Comparison of ENCODE assay signal across 16 cellular contexts in genomic region chr1:22104074-22104473, GRCh38. TPM values are rescaled to one million over a fixed set of nuclear protein-coding genes. Genes with fewer than 3 reads are reported as not detected.
A peak's percentile ranks its signal among the peaks of the same experiment; 100 is the strongest.
DNase-seq lines count a peak whose midpoint lies in the region; ATAC-seq and TF ChIP-seq lines count a peak whose summit lies in the region.
"Had no signal": no experiment of that assay in that cellular context is flagged by ENCODE, and none has a peak within 500 bp of the region (broad histone marks: within the 10 kb centered on the region; RNA-seq: fewer than 3 reads in every experiment).

No MANE protein-coding gene starts in this region.

- H3K9me3 ChIP-seq in effector memory CD4-positive, alpha-beta T cell (ENCODE audit: control insufficient read depth, low read length) = no peaks in the 10 kb centered on the region
- H3K9me3 ChIP-seq: left lung, prostate gland, uterus had no signal

- CTCF ChIA-PET in activated naive CD4-positive, alpha-beta T cell treated with anti-CD3 and anti-CD28 coated beads, Interleukin-2, amount 10 ng/mL, durations not matched to agents 7 days and 5 days (lab: Charles Lee) = interaction anchor here (0.9 to 2.2 kb wide), 2 partner anchors 11 to 170 kb away, joined by 3 to 15 read pairs; no protein-coding TSS in a partner anchor
- CTCF ChIA-PET in WTC11 (lab: Charles Lee) = no interaction called here

- H3K4me3 Mint-ChIP-seq in activated naive CD4-positive, alpha-beta T cell treated with anti-CD3 and anti-CD28 coated beads, Interleukin-2, amount 10 ng/mL, durations not matched to agents 7 days and 5 days = peak overlapping the region; percentile 49
- H3K4me3 Mint-ChIP-seq in WTC11 = no peak overlapping the region
- peak overlapping the region; percentile 15 for H3K4me3 Mint-ChIP-seq in stimulated activated naive CD8-positive, alpha-beta T cell treated with anti-CD3 and anti-CD28 coated beads, Interleukin-15, Interleukin-2, amounts not matched to agents 100 ng/mL and 50 ng/mL, for 24 hours

- H3K4me1 Mint-ChIP-seq in activated naive CD4-positive, alpha-beta T cell treated with anti-CD3 and anti-CD28 coated beads, Interleukin-2, amount 10 ng/mL, durations not matched to agents 7 days and 5 days = peaks cover 73% of the 10 kb centered on the region
- peaks cover 11% of the 10 kb centered on the region; the same call in 1 of the 2 replicates for H3K4me1 Mint-ChIP-seq in WTC11
- peaks cover 68% of the 10 kb centered on the region for H3K4me1 Mint-ChIP-seq in stimulated activated naive CD8-positive, alpha-beta T cell treated with anti-CD3 and anti-CD28 coated beads, Interleukin-15, Interleukin-2, amounts not matched to agents 100 ng/mL and 50 ng/mL, for 24 hours (ENCODE audit: low read depth)

- H3K4me3 ChIP-seq in effector memory CD4-positive, alpha-beta T cell (ENCODE audit: insufficient read depth, low read depth, low read length, poor library complexity, severe bottlenecking) = peak overlapping the region; percentile 6
- H3K4me3 ChIP-seq: left lung, prostate gland, uterus had no signal

- ATAC-seq in WTC11 (no peak), HG02571 (IDR thresholded peaks at IDR 0.05; ENCODE audit: unreplicated experiment) (no peak)
- ATAC-seq: left lung, Panc1 had no signal

- no peak for DNase-seq in activated naive CD4-positive, alpha-beta T cell treated with anti-CD3 and anti-CD28 coated beads, Interleukin-2, amount 10 ng/mL, durations not matched to agents 7 days and 5 days
- no peak for DNase-seq in activated naive CD4-positive, alpha-beta T cell treated with Interleukin-2 at 50 U/mL for 16 hours
- DNase-seq in WTC11 (ENCODE audit: low spot score) = no peak
- no peak for DNase-seq in effector memory CD4-positive, alpha-beta T cell
- no peak for DNase-seq in DMS114 treated with DMSO at 0.1 percent for 48 hours (lab: John Stamatoyannopoulos, UW; ENCODE audit: unreplicated experiment)
- no peak for DNase-seq in GDM1 (lab: John Stamatoyannopoulos, UW)
- DNase-seq: caudate nucleus, DMS153, left lung, NCI-H1092 treated with DMSO at 0.1 percent for 48 hours, NCI-H69, uterus had no signal

- peaks cover 4% of the 10 kb centered on the region for H3K36me3 ChIP-seq in effector memory CD4-positive, alpha-beta T cell (ENCODE audit: control insufficient read depth, insufficient read depth, low read length)
- H3K36me3 ChIP-seq: prostate gland, uterus had no signal

- H3K9me3 Mint-ChIP-seq in activated naive CD4-positive, alpha-beta T cell treated with anti-CD3 and anti-CD28 coated beads, Interleukin-2, amount 10 ng/mL, durations not matched to agents 7 days and 5 days = no peaks in the 10 kb centered on the region
- H3K9me3 Mint-ChIP-seq in WTC11 = no peaks in the 10 kb centered on the region
- no peaks in the 10 kb centered on the region for H3K9me3 Mint-ChIP-seq in stimulated activated naive CD8-positive, alpha-beta T cell treated with anti-CD3 and anti-CD28 coated beads, Interleukin-15, Interleukin-2, amounts not matched to agents 100 ng/mL and 50 ng/mL, for 24 hours

- peaks cover 74% of the 10 kb centered on the region for H3K36me3 Mint-ChIP-seq in activated naive CD4-positive, alpha-beta T cell treated with anti-CD3 and anti-CD28 coated beads, Interleukin-2, amount 10 ng/mL, durations not matched to agents 7 days and 5 days
- H3K36me3 Mint-ChIP-seq in WTC11 = peaks cover 4% of the 10 kb centered on the region; the same call in 1 of the 2 replicates
- H3K36me3 Mint-ChIP-seq in stimulated activated naive CD8-positive, alpha-beta T cell treated with anti-CD3 and anti-CD28 coated beads, Interleukin-15, Interleukin-2, amounts not matched to agents 100 ng/mL and 50 ng/mL, for 24 hours (ENCODE audit: low read depth) = peaks cover 81% of the 10 kb centered on the region

- H3K27ac Mint-ChIP-seq in activated naive CD4-positive, alpha-beta T cell treated with anti-CD3 and anti-CD28 coated beads, Interleukin-2, amount 10 ng/mL, durations not matched to agents 7 days and 5 days = peak overlapping the region; percentile 94
- peak overlapping the region; percentile 90 for H3K27ac Mint-ChIP-seq in WTC11
- peak overlapping the region; percentile 77 for H3K27ac Mint-ChIP-seq in stimulated activated naive CD8-positive, alpha-beta T cell treated with anti-CD3 and anti-CD28 coated beads, Interleukin-15, Interleukin-2, amounts not matched to agents 100 ng/mL and 50 ng/mL, for 24 hours

- H3K27ac ChIP-seq in effector memory CD4-positive, alpha-beta T cell (ENCODE audit: insufficient read depth, low read length, poor library complexity, severe bottlenecking) = peak overlapping the region; percentile 18
- H3K27ac ChIP-seq: prostate gland, uterus had no signal

- H3K27me3 Mint-ChIP-seq in activated naive CD4-positive, alpha-beta T cell treated with anti-CD3 and anti-CD28 coated beads, Interleukin-2, amount 10 ng/mL, durations not matched to agents 7 days and 5 days = no peaks in the 10 kb centered on the region
- H3K27me3 Mint-ChIP-seq in WTC11 (ENCODE audit: low read depth) = no peaks in the 10 kb centered on the region
- no peaks in the 10 kb centered on the region for H3K27me3 Mint-ChIP-seq in stimulated activated naive CD8-positive, alpha-beta T cell treated with anti-CD3 and anti-CD28 coated beads, Interleukin-15, Interleukin-2, amounts not matched to agents 100 ng/mL and 50 ng/mL, for 24 hours

- POLR2A ChIA-PET in WTC11 (lab: Charles Lee) = no interaction called here

- TF ChIP-seq CTCF in WTC11 (IDR thresholded peaks at IDR 0.05) = no peak

- peaks cover 34% of the 10 kb centered on the region for H3K4me1 ChIP-seq in effector memory CD4-positive, alpha-beta T cell (ENCODE audit: control insufficient read depth, insufficient read depth, low read length, poor library complexity, severe bottlenecking)
- H3K4me1 ChIP-seq: prostate gland had no signal

- no peaks in the 10 kb centered on the region for H3K27me3 ChIP-seq in effector memory CD4-positive, alpha-beta T cell (replicated peaks; ENCODE audit: control insufficient read depth, insufficient read depth, low read length, poor library complexity, severe bottlenecking)
- H3K27me3 ChIP-seq: left lung, uterus had no signal

TF ChIP-seq in WTC11, 78 proteins besides CTCF, POLR2A, EP300 and RAD21 (continues in another document):
- TF ChIP-seq ATF6 (CRISPR knock-in tag; IDR thresholded peaks at IDR 0.05) (no peak), TP53 (CRISPR knock-in tag; IDR thresholded peaks at IDR 0.05) (no peak), NR1H2 (CRISPR knock-in tag; IDR thresholded peaks at IDR 0.05) (no peak), ZNF532 (CRISPR knock-in tag; IDR thresholded peaks at IDR 0.05; ENCODE audit: borderline replicate concordance) (no peak)

RNA-seq across cellular contexts. Expression of gene WNT4, which starts 38.8 kb away (rescaled TPM):
- total RNA-seq in WTC11 (2021) = 0.69 to 0.85 TPM (median 0.70 TPM) in 3 replicates

RNA-seq across cellular contexts. Expression of gene CDC42, which starts 51.6 kb away (rescaled TPM):
- total RNA-seq in WTC11 (2021) = 169 to 182 TPM (median 171 TPM) in 3 replicates
